In the genomic region with DNA sequence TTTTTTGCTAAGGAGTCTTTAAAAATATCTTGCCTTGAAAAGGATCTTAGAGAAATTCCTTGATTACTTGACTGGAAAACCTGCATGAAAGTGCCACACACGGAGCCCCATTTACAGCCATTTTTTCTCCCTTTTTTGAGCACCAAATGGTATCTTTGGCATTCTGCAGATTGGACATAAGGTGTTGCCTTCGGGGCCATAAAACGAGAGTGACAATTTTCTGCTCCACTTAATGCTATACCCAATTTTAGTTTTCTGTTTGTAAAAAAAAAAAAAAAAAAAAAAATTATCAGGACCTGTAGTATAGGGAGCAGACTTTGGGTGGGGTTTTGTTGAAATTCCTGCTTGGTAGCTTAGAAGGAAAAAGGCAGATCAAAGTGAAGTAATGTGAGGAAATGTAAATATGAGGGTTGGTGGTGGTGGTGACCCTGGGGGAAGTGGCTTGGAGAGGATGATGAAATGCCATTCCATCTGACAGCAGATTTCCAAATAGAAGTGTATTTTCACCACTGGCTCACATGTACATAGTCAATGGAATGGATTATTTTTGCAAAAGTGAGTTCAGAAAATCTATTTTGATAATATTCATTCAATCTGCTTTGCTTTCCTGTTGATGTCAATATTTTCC, we compare ENCODE assay signal across 13 cellular contexts.
DNase-seq lines count a peak whose midpoint lies in the region; ATAC-seq and TF ChIP-seq lines count a peak whose summit lies in the region.
"Had no signal": no experiment of that assay in that cellular context is flagged by ENCODE, and none has a peak within 500 bp of the region (broad histone marks: within the 10 kb centered on the region; RNA-seq: fewer than 3 reads in every experiment).

No MANE protein-coding gene starts in this region.

- H3K9me3 Mint-ChIP-seq in T-helper 2 cell treated with Interferon-gamma antibody and Interleukin-4, amounts not matched to agents 5 μg/mL and 100 μg/mL, for 36 hours: no peaks in the 10 kb centered on the region

- no peaks in the 10 kb centered on the region for H3K27me3 Mint-ChIP-seq in T-helper 2 cell treated with Interferon-gamma antibody and Interleukin-4, amounts not matched to agents 5 μg/mL and 100 μg/mL, for 36 hours (ENCODE audit: low read depth)

- no peaks in the 10 kb centered on the region for H3K9me3 ChIP-seq in RWPE2 (ENCODE audit: severe bottlenecking)
- H3K9me3 ChIP-seq: suprapubic skin had no signal

- no peak overlapping the region for H3K27ac ChIP-seq in RWPE2 (ENCODE audit: poor library complexity, severe bottlenecking)
- H3K27ac ChIP-seq: parathyroid adenoma, suprapubic skin had no signal

- H3K27ac Mint-ChIP-seq in T-helper 2 cell treated with Interferon-gamma antibody and Interleukin-4, amounts not matched to agents 5 μg/mL and 100 μg/mL, for 36 hours: no peak overlapping the region

- no peaks in the 10 kb centered on the region for H3K27me3 ChIP-seq in RWPE2 (ENCODE audit: insufficient read depth, poor library complexity, severe bottlenecking)
- H3K27me3 ChIP-seq: suprapubic skin had no signal

- no peaks in the 10 kb centered on the region for H3K36me3 ChIP-seq in RWPE2 (ENCODE audit: low read depth)
- H3K36me3 ChIP-seq: suprapubic skin had no signal

- H3K4me1 ChIP-seq in RWPE2 (ENCODE audit: insufficient read depth, poor library complexity, severe bottlenecking): no peaks in the 10 kb centered on the region
- H3K4me1 ChIP-seq: parathyroid adenoma, suprapubic skin had no signal

- H3K4me3 ChIP-seq in AG09309 (ENCODE audit: control insufficient read depth, low read depth, low read length) (no peak overlapping the region), RWPE2 (ENCODE audit: severe bottlenecking) (no peak overlapping the region)
- H3K4me3 ChIP-seq: suprapubic skin had no signal

- H3K4me1 Mint-ChIP-seq in T-helper 2 cell treated with Interferon-gamma antibody and Interleukin-4, amounts not matched to agents 5 μg/mL and 100 μg/mL, for 36 hours (ENCODE audit: low read depth): no peaks in the 10 kb centered on the region

- peak; percentile 14 for DNase-seq in AG09309 (ENCODE audit: low read depth)
- peak; percentile 18 for DNase-seq in HT1080 (ENCODE audit: low read depth)
- no peak for DNase-seq in RWPE2 (ENCODE audit: low spot score)
- peak; percentile 76 for DNase-seq in iris pigment epithelial cell (ENCODE audit: low read depth)
- DNase-seq in T-helper 2 cell treated with Interferon-gamma antibody and Interleukin-4, amounts not matched to agents 5 μg/mL and 100 μg/mL, for 36 hours (ENCODE audit: low spot score): no peak
- no peak for DNase-seq in activated naive CD4-positive, alpha-beta T cell (lab: John Stamatoyannopoulos, UW)
- no peak for DNase-seq in stimulated activated CD4-positive, alpha-beta T cell treated with anti-CD3 and anti-CD28 coated beads, Interleukin-1b, Interleukin-23, amount 100 ng/mL, for 48 hours
- DNase-seq: activated T-cell treated with anti-CD3 and anti-CD28 coated beads, Interleukin-2, amount 50 U/mL, for 48 hours; anterior cingulate cortex; NCI-H2081 had no signal

- ATAC-seq in RWPE2 (ENCODE audit: low read depth) (peak; percentile 52), HG03135 (IDR thresholded peaks at IDR 0.05; ENCODE audit: unreplicated experiment) (no peak)

- H3K4me3 Mint-ChIP-seq in T-helper 2 cell treated with Interferon-gamma antibody and Interleukin-4, amounts not matched to agents 5 μg/mL and 100 μg/mL, for 36 hours: no peak overlapping the region

- no peaks in the 10 kb centered on the region for H3K36me3 Mint-ChIP-seq in T-helper 2 cell treated with Interferon-gamma antibody and Interleukin-4, amounts not matched to agents 5 μg/mL and 100 μg/mL, for 36 hours (ENCODE audit: low read depth)

- no peak for TF ChIP-seq CTCF in AG09309 (IDR thresholded peaks at IDR 0.05; ENCODE audit: control insufficient read depth, insufficient read depth, low read depth, low read length, missing control alignments)
- no peak for TF ChIP-seq CTCF in RWPE2 (IDR thresholded peaks at IDR 0.05; ENCODE audit: poor library complexity, severe bottlenecking)

Comparison
In these comparisons a context has a peak if more than half of its experiments do, and no peak if none do; other contexts are left out.
1. DNase-seq: peak in AG09309 (single experiment), HT1080 (single experiment) and iris pigment epithelial cell (single experiment); none in RWPE2 (single experiment), T-helper 2 cell treated with Interferon-gamma antibody and Interleukin-4, amounts not matched to agents 5 μg/mL and 100 μg/mL, for 36 hours (single experiment), activated naive CD4-positive, alpha-beta T cell (0 of 4) and stimulated activated CD4-positive, alpha-beta T cell treated with anti-CD3 and anti-CD28 coated beads, Interleukin-1b, Interleukin-23, amount 100 ng/mL, for 48 hours (single experiment).